In the genomic region with DNA sequence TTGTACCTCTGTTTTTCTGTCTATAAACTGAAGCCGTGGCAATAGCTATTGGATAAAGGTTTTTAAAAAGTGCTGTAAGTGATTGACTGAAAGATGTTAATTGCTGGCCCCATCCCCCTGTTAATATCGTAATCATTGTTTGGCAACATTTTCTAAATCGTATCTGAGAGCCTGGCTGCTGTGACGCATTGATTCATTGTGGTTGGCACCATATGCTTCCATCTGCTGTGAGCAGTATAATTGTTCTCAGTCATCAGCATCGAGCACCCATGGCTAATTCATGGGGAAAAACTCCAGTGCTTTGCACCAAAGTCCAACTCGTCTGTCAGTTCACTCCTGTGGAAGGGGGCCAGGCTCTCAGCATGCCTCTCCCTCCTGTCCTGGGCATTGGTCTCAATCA, we compare ENCODE assay signal across 30 cellular contexts.
"Had no signal": no experiment of that assay in that cellular context is flagged by ENCODE, and none has a peak within 500 bp of the region (broad histone marks: within the 10 kb centered on the region; RNA-seq: fewer than 3 reads in every experiment).

No MANE protein-coding gene starts in this region.

- H3K36me3 ChIP-seq: adrenal gland, cardiac muscle cell, colonic mucosa, heart left ventricle, right lobe of liver, transverse colon, WERI-Rb-1 had no signal

- H3K4me1 ChIP-seq: adrenal gland, colonic mucosa, heart left ventricle, right lobe of liver, testis, transverse colon had no signal

- FAIRE-seq: endothelial cell of umbilical vein, TTC549, urothelium cell line had no signal

- H3K4me3 ChIP-seq: adrenal gland, cardiac muscle cell, colonic mucosa, dorsolateral prefrontal cortex, heart left ventricle, mucosa of descending colon, right lobe of liver, skin epidermis, testis, transverse colon had no signal

- H3K27ac ChIP-seq: adrenal gland, cardiac muscle cell, colonic mucosa, dorsolateral prefrontal cortex, foreskin keratinocyte, heart left ventricle, right lobe of liver, skin epidermis, testis, transverse colon, WERI-Rb-1 had no signal

- H3K27me3 ChIP-seq: adrenal gland, colonic mucosa, right lobe of liver, testis, transverse colon had no signal

- DNase-seq: activated CD4-positive, alpha-beta T cell treated with anti-CD3 and anti-CD28 coated beads for 48 hours; activated CD4-positive, alpha-beta T cell treated with anti-CD3 and anti-CD28 coated beads, Interleukin-2, amount 50 U/mL, for 48 hours; activated CD8-positive, alpha-beta memory T cell treated with anti-CD3 and anti-CD28 coated beads, Interleukin-2, amount 50 U/mL, for 4 hours; activated effector memory CD4-positive, alpha-beta T cell treated with anti-CD3 and anti-CD28 coated beads, Interleukin-2, amount 50 U/mL, for 16 hours; activated naive CD4-positive, alpha-beta T cell treated with anti-CD3 and anti-CD28 coated beads for 36 hours; activated naive CD8-positive, alpha-beta T cell treated with anti-CD3 and anti-CD28 coated beads for 36 hours; activated T-cell treated with anti-CD3 and anti-CD28 coated beads, Interleukin-2, amount 50 U/mL, for 1 hour; adrenal gland; aorta; cerebellar nuclear complex; colonic mucosa; dorsolateral prefrontal cortex; effector memory CD8-positive, alpha-beta T cell; foreskin keratinocyte; heart left ventricle; left ventricle myocardium superior; mucosa of descending colon; right lobe of liver; stimulated activated CD4-positive, alpha-beta T cell treated with anti-CD3 and anti-CD28 coated beads, Interleukin-12 subunit alpha, Interleukin-12 subunit beta, amount 100 ng/mL, for 4 hours; stimulated activated CD4-positive, alpha-beta T cell treated with anti-CD3 and anti-CD28 coated beads, Interleukin-4, amount 100 ng/mL, for 1 hour; stimulated activated naive CD8-positive, alpha-beta T cell treated with anti-CD3 and anti-CD28 coated beads, Interleukin-15, Interleukin-2, amounts not matched to agents 100 U/mL and 50 U/mL, for 24 hours; T-helper 9 cell; testis; transverse colon; WERI-Rb-1 had no signal

- H3K9me3 ChIP-seq: adrenal gland, colonic mucosa, heart left ventricle, mucosa of descending colon, right lobe of liver, testis, transverse colon had no signal
